In genomic region chr7:95715274-95715673, GRCh38 we compare ENCODE assay signal across 13 cellular contexts. TPM values are rescaled to one million over a fixed set of nuclear protein-coding genes. Genes with fewer than 3 reads are reported as not detected.
DNase-seq lines count a peak whose midpoint lies in the region; ATAC-seq lines count a peak whose summit lies in the region.
"Had no signal": no experiment of that assay in that cellular context is flagged by ENCODE, and none has a peak within 500 bp of the region (broad histone marks: within the 10 kb centered on the region; RNA-seq: fewer than 3 reads in every experiment).

No MANE protein-coding gene starts in this region.

- peak; percentile 93 for ATAC-seq in GM18498 (IDR thresholded peaks at IDR 0.05; ENCODE audit: unreplicated experiment)
- peak; percentile 95 for ATAC-seq in GM19463 (IDR thresholded peaks at IDR 0.05; ENCODE audit: unreplicated experiment)
- ATAC-seq in HG02870 (IDR thresholded peaks at IDR 0.05; ENCODE audit: unreplicated experiment) = peak; percentile 81
- peak; percentile 67 for ATAC-seq in HG03521 (IDR thresholded peaks at IDR 0.05; ENCODE audit: unreplicated experiment)
- ATAC-seq: foreskin keratinocyte; naive thymus-derived CD4-positive, alpha-beta T cell; right lobe of liver had no signal

- in situ Hi-C loops in G401 (cut with HindIII; ENCODE audit: low sequenced_read_pairs) = no loop called here

- no peak for DNase-seq in NCI-H82 treated with DMSO at 0.1 percent for 48 hours (lab: John Stamatoyannopoulos, UW; ENCODE audit: unreplicated experiment)
- DNase-seq in SHP77 treated with DMSO at 0.1 percent for 48 hours (lab: John Stamatoyannopoulos, UW) = no peak
- no peak for DNase-seq in G401 (ENCODE audit: low spot score)
- DNase-seq in activated CD4-positive, alpha-beta T cell treated with anti-CD3 and anti-CD28 coated beads for 1 hour = no peak
- DNase-seq: activated CD4-positive, alpha-beta memory T cell treated with anti-CD3 and anti-CD28 coated beads for 36 hours; foreskin keratinocyte; naive thymus-derived CD4-positive, alpha-beta T cell; NK-92 treated with Interleukin-12 subunit alpha and Interleukin-12 subunit beta, amount 100 ng/mL, for 24 hours; right lobe of liver had no signal

RNA-seq across cellular contexts. Expression of gene DYNC1I1, which starts 57.1 kb away (rescaled TPM):
- total RNA-seq in G401 (2014; rRNA removed; shearing (Covaris generic)) = not detected in 2 replicates
- total RNA-seq: activated CD4-positive, alpha-beta memory T cell treated with anti-CD3 and anti-CD28 coated beads for 36 hours had no signal
